ENCODE assay signal across 1 cellular context in the genomic region with DNA sequence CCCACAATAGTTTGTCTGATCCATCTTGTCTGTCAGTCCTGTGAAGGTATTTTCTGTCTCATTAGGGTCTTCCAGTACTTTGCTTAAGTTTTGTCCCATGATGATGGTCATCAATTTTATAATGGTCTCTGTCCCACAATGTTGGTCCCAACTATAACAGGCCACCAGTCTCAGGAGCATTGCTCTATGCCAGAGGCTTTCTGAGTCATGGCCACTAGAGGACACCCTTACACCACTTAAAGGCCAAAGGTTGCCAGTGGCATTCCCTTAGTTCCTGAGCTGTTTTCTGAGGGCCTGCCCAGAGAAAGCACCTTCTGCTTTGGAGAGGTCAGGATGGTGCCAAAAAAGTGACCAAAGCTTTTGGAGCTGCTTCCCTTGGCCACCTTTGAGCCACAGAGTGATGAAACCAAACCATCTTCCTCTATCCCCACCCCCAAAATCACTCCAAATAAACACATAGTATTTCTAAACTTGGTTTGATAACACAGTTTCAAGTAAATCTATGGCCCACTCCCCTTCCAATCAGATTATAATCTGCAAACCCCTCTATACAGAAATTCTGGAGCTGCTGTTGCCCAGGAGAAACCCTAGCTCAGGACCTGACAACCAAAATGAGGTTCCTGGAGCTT.
TF ChIP-seq lines count a peak whose summit lies in the region.

No MANE protein-coding gene starts in this region.

TF ChIP-seq in HCT116, 20 proteins besides CTCF, POLR2A, EP300 and RAD21 (continued from another document):
- TF ChIP-seq, protein P1, sequence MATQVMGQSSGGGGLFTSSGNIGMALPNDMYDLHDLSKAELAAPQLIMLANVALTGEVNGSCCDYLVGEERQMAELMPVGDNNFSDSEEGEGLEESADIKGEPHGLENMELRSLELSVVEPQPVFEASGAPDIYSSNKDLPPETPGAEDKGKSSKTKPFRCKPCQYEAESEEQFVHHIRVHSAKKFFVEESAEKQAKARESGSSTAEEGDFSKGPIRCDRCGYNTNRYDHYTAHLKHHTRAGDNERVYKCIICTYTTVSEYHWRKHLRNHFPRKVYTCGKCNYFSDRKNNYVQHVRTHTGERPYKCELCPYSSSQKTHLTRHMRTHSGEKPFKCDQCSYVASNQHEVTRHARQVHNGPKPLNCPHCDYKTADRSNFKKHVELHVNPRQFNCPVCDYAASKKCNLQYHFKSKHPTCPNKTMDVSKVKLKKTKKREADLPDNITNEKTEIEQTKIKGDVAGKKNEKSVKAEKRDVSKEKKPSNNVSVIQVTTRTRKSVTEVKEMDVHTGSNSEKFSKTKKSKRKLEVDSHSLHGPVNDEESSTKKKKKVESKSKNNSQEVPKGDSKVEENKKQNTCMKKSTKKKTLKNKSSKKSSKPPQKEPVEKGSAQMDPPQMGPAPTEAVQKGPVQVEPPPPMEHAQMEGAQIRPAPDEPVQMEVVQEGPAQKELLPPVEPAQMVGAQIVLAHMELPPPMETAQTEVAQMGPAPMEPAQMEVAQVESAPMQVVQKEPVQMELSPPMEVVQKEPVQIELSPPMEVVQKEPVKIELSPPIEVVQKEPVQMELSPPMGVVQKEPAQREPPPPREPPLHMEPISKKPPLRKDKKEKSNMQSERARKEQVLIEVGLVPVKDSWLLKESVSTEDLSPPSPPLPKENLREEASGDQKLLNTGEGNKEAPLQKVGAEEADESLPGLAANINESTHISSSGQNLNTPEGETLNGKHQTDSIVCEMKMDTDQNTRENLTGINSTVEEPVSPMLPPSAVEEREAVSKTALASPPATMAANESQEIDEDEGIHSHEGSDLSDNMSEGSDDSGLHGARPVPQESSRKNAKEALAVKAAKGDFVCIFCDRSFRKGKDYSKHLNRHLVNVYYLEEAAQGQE (IDR thresholded peaks at IDR 0.05; ENCODE audit: low read depth), result no peak
- no peak for TF ChIP-seq EZH2 (IDR thresholded peaks at IDR 0.05)
TF ChIP-seq in HCT116: peak in this region for 0.
